In the genomic region with DNA sequence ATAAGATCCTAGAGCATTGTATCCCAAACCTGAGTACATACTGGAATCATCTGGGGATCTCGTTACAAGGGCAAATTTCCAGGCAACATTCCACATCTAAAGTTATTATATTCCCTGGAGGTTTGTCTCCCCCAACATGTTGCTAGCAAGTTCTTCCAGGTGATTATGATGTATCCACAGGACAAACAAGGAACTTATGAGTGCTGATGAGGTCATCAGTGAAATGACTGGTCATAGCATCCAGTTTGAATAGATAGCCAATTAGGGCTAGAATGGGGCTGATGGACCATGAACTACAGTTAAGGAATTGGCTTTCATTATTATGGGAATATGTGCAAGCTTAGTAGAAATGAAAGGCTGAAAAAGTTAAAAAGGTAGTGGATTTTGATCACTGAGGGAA, we compare ENCODE assay signal across 20 cellular contexts.
"Had no signal": no experiment of that assay in that cellular context is flagged by ENCODE, and none has a peak within 500 bp of the region (broad histone marks: within the 10 kb centered on the region; RNA-seq: fewer than 3 reads in every experiment).

No MANE protein-coding gene starts in this region.

- ATAC-seq: activated CD8-positive, alpha-beta T cell treated with anti-CD3 and anti-CD28 coated beads, Interleukin-2, amount 10 ng/mL, durations not matched to agents 7 days and 5 days; activated T-cell treated with anti-CD3 and anti-CD28 coated beads, Interleukin-2, amount 50 U/mL, for 72 hours; body of pancreas; gastrocnemius medialis; psoas muscle; sciatic nerve; stimulated activated naive CD8-positive, alpha-beta T cell treated with anti-CD3 and anti-CD28 coated beads, Interleukin-15, amount 100 ng/mL, for 72 hours; T-helper 17 cell; WTC11 had no signal

- H3K4me3 ChIP-seq: body of pancreas, colonic mucosa, gastrocnemius medialis, lung, neural progenitor cell, psoas muscle, spleen had no signal

- H3K9ac ChIP-seq: neural progenitor cell had no signal

- FAIRE-seq: endometrium had no signal

- H3K27me3 ChIP-seq: body of pancreas, colonic mucosa, gastrocnemius medialis, neural progenitor cell, spleen had no signal

- DNase-seq: activated CD4-positive, alpha-beta T cell treated with anti-CD3 and anti-CD28 coated beads for 48 hours; activated CD8-positive, alpha-beta memory T cell treated with anti-CD3 and anti-CD28 coated beads, Interleukin-2, amount 50 U/mL, for 4 hours; activated CD8-positive, alpha-beta T cell treated with anti-CD3 and anti-CD28 coated beads, Interleukin-2, amount 10 ng/mL, durations not matched to agents 7 days and 5 days; activated gamma-delta T cell treated with Interleukin-2 at 50 U/mL for 16 hours; activated T-cell treated with anti-CD3 and anti-CD28 coated beads, Interleukin-2, amount 50 U/mL, for 72 hours; amniotic stem cell; body of pancreas; central memory CD4-positive, alpha-beta T cell; colonic mucosa; gastrocnemius medialis; midbrain; psoas muscle; spleen; stimulated activated naive CD8-positive, alpha-beta T cell treated with anti-CD3 and anti-CD28 coated beads, Interleukin-15, amount 100 ng/mL, for 72 hours; T-helper 17 cell had no signal

- H3K9me3 ChIP-seq: body of pancreas, colonic mucosa, gastrocnemius medialis, psoas muscle, spleen had no signal

- H3K4me1 ChIP-seq: body of pancreas, colonic mucosa, neural progenitor cell, psoas muscle, spleen had no signal

- H3K4me2 ChIP-seq: neural progenitor cell had no signal

- H3K27ac ChIP-seq: body of pancreas, colonic mucosa, gastrocnemius medialis, neural progenitor cell, psoas muscle, spleen had no signal

- H3K36me3 ChIP-seq: colonic mucosa, gastrocnemius medialis, neural progenitor cell, spleen had no signal

- H2AFZ ChIP-seq: neural progenitor cell had no signal
